Comparison of ENCODE assay signal across 1 cellular context in genomic region chr9:99172129-99173091, GRCh38.
TF ChIP-seq lines count a peak whose summit lies in the region.

No MANE protein-coding gene starts in this region.

TF ChIP-seq in K562, 482 proteins besides CTCF, POLR2A, EP300 and RAD21:
- TF ChIP-seq FOXP4 (CRISPR knock-in tag; IDR thresholded peaks at IDR 0.05; ENCODE audit: borderline replicate concordance) (no peak), ZNF12 (CRISPR knock-in tag; IDR thresholded peaks at IDR 0.05) (no peak), GMEB1 (CRISPR knock-in tag; IDR thresholded peaks at IDR 0.05) (no peak), ESRRA (IDR thresholded peaks at IDR 0.05; ENCODE audit: borderline replicate concordance, low read depth) (peak; percentile 43; the same call in 1 of the 2 replicates), PBX2 (CRISPR knock-in tag; IDR thresholded peaks at IDR 0.05; ENCODE audit: low read depth) (no peak), PBX2 (tag; conservative IDR thresholded peaks at IDR 0.05; ENCODE audit: low read depth) (peak; percentile 23; the same call in 1 of the 2 replicates), ZNF561 (CRISPR knock-in tag; conservative IDR thresholded peaks at IDR 0.05) (no peak), MEIS2 (IDR thresholded peaks at IDR 0.05; ENCODE audit: partially characterized antibody) (peak; percentile 23), FOXJ3 (CRISPR knock-in tag; IDR thresholded peaks at IDR 0.05) (no peak)
